Comparison of ENCODE assay signal across 8 cellular contexts in genomic region chr5:137344723-137345322, GRCh38.
DNase-seq lines count a peak whose midpoint lies in the region; ATAC-seq and TF ChIP-seq lines count a peak whose summit lies in the region.

No MANE protein-coding gene starts in this region.

- intact Hi-C loops in body of pancreas (cut with DNase I) (no loop called here), left lung (cut with DNase I) (no loop called here)

- ATAC-seq in body of pancreas (peak; percentile 52), left lung (peak; percentile 61), GM19397 (IDR thresholded peaks at IDR 0.05; ENCODE audit: unreplicated experiment) (no peak), GM18502 (IDR thresholded peaks at IDR 0.05; ENCODE audit: poor library complexity, unreplicated experiment) (no peak)

- no peak for TF ChIP-seq POLR2A in body of pancreas (IDR thresholded peaks at IDR 0.05)

- no peaks in the 10 kb centered on the region for H3K27me3 ChIP-seq in body of pancreas
- no peaks in the 10 kb centered on the region for H3K27me3 ChIP-seq in left lung

- H3K9me3 ChIP-seq in body of pancreas = no peaks in the 10 kb centered on the region
- no peaks in the 10 kb centered on the region for H3K9me3 ChIP-seq in left lung

- peak; percentile 3 to 11 for DNase-seq in AML-193 (lab: John Stamatoyannopoulos, UW)
- DNase-seq in NCI-H526 (lab: John Stamatoyannopoulos, UW) = peak; percentile 83 to 89
- DNase-seq in body of pancreas = peak; percentile 49 to 68 (median 55)
- no peak for DNase-seq in left lung
- no peak for DNase-seq in activated effector memory CD4-positive, alpha-beta T cell treated with anti-CD3 and anti-CD28 coated beads, Interleukin-2, amount 50 U/mL, for 16 hours

- H3K27ac ChIP-seq in body of pancreas (no peak overlapping the region), left lung (no peak overlapping the region)

- H3K4me3 ChIP-seq in body of pancreas = no peak overlapping the region
- H3K4me3 ChIP-seq in left lung = no peak overlapping the region

- WGBS in body of pancreas, 2 donors = 14 to 25% methylated on average over 6 of the region's 6 CpGs

- H3K4me1 ChIP-seq in body of pancreas (no peaks in the 10 kb centered on the region), left lung (no peaks in the 10 kb centered on the region)

- TF ChIP-seq CTCF in GM12874 (IDR thresholded peaks at IDR 0.05; ENCODE audit: insufficient read depth, low read depth, low read length) = peak; percentile 79
- peak; percentile 41 to 87 (median 70) for TF ChIP-seq CTCF in body of pancreas (IDR thresholded peaks at IDR 0.05)
- peak; percentile 41 to 59 for TF ChIP-seq CTCF in left lung (IDR thresholded peaks at IDR 0.05)

- no peaks in the 10 kb centered on the region for H3K36me3 ChIP-seq in body of pancreas (replicated peaks in 1 of 2; ENCODE audit: insufficient read depth in 1 of 2, low read depth in 2 of 2)
- H3K36me3 ChIP-seq in left lung = no peaks in the 10 kb centered on the region

Comparison
In these comparisons a context has a peak if more than half of its experiments do, and no peak if none do; other contexts are left out.
1. DNase-seq: peak in AML-193 (2 of 2), NCI-H526 (2 of 2) and body of pancreas (4 of 4); none in left lung (0 of 2) and activated effector memory CD4-positive, alpha-beta T cell treated with anti-CD3 and anti-CD28 coated beads, Interleukin-2, amount 50 U/mL, for 16 hours (single experiment).
2. ATAC-seq: peak in body of pancreas (single experiment) and left lung (single experiment); none in GM19397 (single experiment) and GM18502 (single experiment).
3. Peak in every context shown above with its lines, with median percentiles within 50 percentile points of each other: CTCF ChIP-seq.